In the genomic region with DNA sequence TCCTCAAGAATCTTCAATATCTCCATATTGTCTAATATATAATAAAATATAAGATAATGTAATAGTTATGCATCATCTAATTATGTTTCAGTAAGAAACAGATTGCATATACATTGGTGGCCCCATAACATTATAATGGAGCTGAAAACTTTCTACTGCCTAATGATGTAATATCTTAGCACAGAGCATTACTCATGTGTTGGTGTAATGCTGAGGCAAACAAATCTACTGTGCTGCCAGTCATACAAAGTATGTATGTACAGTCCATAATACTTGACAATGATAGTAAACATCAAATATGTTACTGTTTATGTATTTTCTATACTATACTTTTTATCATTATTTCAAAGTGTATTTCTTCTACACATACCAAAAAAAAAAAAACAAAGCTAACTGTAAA, we compare ENCODE assay signal across 21 cellular contexts.
"Had no signal": no experiment of that assay in that cellular context is flagged by ENCODE, and none has a peak within 500 bp of the region (broad histone marks: within the 10 kb centered on the region; RNA-seq: fewer than 3 reads in every experiment).

No MANE protein-coding gene starts in this region.

- H3K36me3 ChIP-seq: brain microvascular endothelial cell, gastrocnemius medialis, left lung, sigmoid colon, thoracic aorta had no signal

- H3K4me1 ChIP-seq: esophagus squamous epithelium, gastrocnemius medialis, sigmoid colon had no signal

- ATAC-seq: activated CD8-positive, alpha-beta T cell treated with anti-CD3 and anti-CD28 coated beads, Interleukin-2, amount 10 ng/mL, durations not matched to agents 7 days and 5 days; activated naive CD8-positive, alpha-beta T cell treated with anti-CD3 and anti-CD28 coated beads, Interleukin-2, amount 50 U/mL, for 24 hours; gastrocnemius medialis; heart left ventricle; left lung; stimulated activated naive B cell treated with anti-CD40 and anti-IgM and Interleukin-4, amounts not matched to agents 10 μg/mL and 1 μg/mL and 100 μg/mL, for 72 hours had no signal

- H3K27ac ChIP-seq: brain microvascular endothelial cell, esophagus squamous epithelium, gastrocnemius medialis, heart left ventricle, left lung, sigmoid colon, spleen, thoracic aorta, upper lobe of left lung had no signal

- H3K4me3 ChIP-seq: esophagus squamous epithelium, gastrocnemius medialis, heart left ventricle, left lung, sigmoid colon, spleen, thoracic aorta, upper lobe of left lung had no signal

- DNase-seq: activated B cell treated with CpG ODN at 0.5 μM for 24 hours; activated CD4-positive, alpha-beta T cell treated with anti-CD3 and anti-CD28 coated beads for 4 hours; activated CD8-positive, alpha-beta T cell treated with anti-CD3 and anti-CD28 coated beads, Interleukin-2, amount 10 ng/mL, durations not matched to agents 7 days and 5 days; activated naive CD4-positive, alpha-beta T cell treated with anti-CD3 and anti-CD28 coated beads, Interleukin-2, amount 10 ng/mL, durations not matched to agents 7 days and 5 days; activated naive CD8-positive, alpha-beta T cell treated with anti-CD3 and anti-CD28 coated beads, Interleukin-2, amount 50 U/mL, for 24 hours; activated T-cell treated with anti-CD3 and anti-CD28 coated beads, Interleukin-2, amount 50 U/mL, for 24 hours; aorta; brain microvascular endothelial cell; cortex of kidney; effector CD8-positive, alpha-beta T cell; esophagus squamous epithelium; gastrocnemius medialis; heart left ventricle; midbrain; nucleus accumbens; sigmoid colon; spleen; stimulated activated naive B cell treated with anti-CD40 and anti-IgM and Interleukin-4, amounts not matched to agents 10 μg/mL and 1 μg/mL and 100 μg/mL, for 72 hours; upper lobe of left lung had no signal

- H3K9me3 ChIP-seq: esophagus squamous epithelium, gastrocnemius medialis, sigmoid colon, thoracic aorta, upper lobe of left lung had no signal

- H3K27me3 ChIP-seq: brain microvascular endothelial cell, esophagus squamous epithelium, gastrocnemius medialis, heart left ventricle, left lung, sigmoid colon, spleen, upper lobe of left lung had no signal
